Comparison of ENCODE assay signal across 8 cellular contexts in the genomic region with DNA sequence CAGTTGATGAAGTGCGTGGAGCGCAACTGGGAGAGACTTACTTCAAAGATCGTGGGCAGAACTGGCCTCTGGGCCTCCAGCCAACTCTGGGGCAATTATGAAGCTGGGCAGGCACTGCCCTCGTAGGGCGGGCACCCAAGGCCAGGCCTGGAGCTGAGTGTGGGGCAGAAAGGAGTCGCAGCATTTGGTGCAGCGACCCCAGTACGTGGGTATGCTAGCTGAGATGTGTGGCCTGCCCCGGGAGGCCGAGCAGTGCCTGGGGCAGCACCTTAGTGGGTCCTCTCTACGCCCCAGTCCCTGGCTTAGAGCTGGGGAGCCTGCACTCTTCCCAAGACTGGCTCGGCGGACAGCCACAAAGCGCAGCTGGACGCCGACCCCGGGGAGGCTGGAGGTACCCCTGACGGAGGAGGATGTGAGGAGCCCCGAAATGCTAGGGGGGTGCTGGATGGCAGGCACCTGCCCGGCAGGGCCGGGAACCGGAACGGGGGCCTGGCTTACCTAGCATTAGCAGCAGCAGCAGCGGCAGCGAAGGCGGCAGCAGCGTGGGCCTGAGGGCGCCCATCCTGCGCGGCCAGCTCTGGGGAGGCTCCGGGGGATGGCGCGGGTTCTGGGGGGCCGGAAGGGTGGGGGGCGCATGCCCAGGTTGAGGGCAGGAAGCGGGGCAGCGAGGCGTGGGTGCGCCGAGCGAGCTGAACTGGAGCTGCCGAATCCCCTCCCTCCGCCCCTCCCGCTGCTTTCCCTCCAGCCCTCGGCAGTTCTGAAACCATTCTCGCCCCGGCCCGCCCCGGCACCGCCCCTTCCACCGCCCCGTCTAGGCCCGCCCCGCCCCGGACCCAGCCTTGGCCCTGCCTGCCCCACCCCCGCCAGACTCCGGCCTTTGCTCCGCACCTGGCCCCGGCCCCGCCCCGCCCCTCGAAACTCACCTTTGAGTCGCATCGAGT. TPM values are rescaled to one million over a fixed set of nuclear protein-coding genes. Genes with fewer than 3 reads are reported as not detected.
DNase-seq lines count a peak whose midpoint lies in the region; ATAC-seq and TF ChIP-seq lines count a peak whose summit lies in the region.

A gene with protein sequence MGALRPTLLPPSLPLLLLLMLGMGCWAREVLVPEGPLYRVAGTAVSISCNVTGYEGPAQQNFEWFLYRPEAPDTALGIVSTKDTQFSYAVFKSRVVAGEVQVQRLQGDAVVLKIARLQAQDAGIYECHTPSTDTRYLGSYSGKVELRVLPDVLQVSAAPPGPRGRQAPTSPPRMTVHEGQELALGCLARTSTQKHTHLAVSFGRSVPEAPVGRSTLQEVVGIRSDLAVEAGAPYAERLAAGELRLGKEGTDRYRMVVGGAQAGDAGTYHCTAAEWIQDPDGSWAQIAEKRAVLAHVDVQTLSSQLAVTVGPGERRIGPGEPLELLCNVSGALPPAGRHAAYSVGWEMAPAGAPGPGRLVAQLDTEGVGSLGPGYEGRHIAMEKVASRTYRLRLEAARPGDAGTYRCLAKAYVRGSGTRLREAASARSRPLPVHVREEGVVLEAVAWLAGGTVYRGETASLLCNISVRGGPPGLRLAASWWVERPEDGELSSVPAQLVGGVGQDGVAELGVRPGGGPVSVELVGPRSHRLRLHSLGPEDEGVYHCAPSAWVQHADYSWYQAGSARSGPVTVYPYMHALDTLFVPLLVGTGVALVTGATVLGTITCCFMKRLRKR (minus strand): TSS at position 709 of the 941 bp plus-strand sequence. CDS start 147 bp downstream, at position 562.

- H3K9ac ChIP-seq in colonic mucosa (ENCODE audit: low read depth in 2 of 2, low read length in 2 of 2): peak within 1 kb of the TSS; percentile 87 to 88

- DNase-seq in stimulated activated naive CD4-positive, alpha-beta T cell (lab: John Stamatoyannopoulos, UW): peak; percentile 26 to 100 (median 98)
- DNase-seq in stimulated activated naive CD4-positive, alpha-beta T cell treated with Interleukin-2 at 50 U/mL for 16 hours (lab: John Stamatoyannopoulos, UW): no peak
- DNase-seq in NCI-H460 (ENCODE audit: extremely low read depth, low read depth) (peak; percentile 75), colonic mucosa (peak; percentile 96), left lung (peak; percentile 93 to 95)
- DNase-seq in activated CD4-positive, alpha-beta T cell treated with anti-CD3 and anti-CD28 coated beads for 48 hours: peak; percentile 94
- DNase-seq in stimulated activated CD4-positive, alpha-beta T cell treated with anti-CD3 and anti-CD28 coated beads, Interleukin-2, amount 100 ng/mL, for 48 hours: peak; percentile 91 to 94

- peak; percentile 35 for ATAC-seq in HG03095 (IDR thresholded peaks at IDR 0.05; ENCODE audit: unreplicated experiment)
- peak; percentile 84 for ATAC-seq in left lung

- H3K4me1 ChIP-seq in colonic mucosa (peaks cover 18% of the 10 kb centered on the region), left lung (peaks cover 0 to 41% of the 10 kb centered on the region in 2 donors)

- H3K27ac ChIP-seq in colonic mucosa (peak within 1 kb of the TSS; percentile 84), left lung (peak within 1 kb of the TSS; percentile 89 to 90)

- intact Hi-C loops in colonic mucosa (cut with DNase I) (no loop called here), left lung (cut with DNase I) (no loop called here)

- H3K27me3 ChIP-seq in colonic mucosa (no peaks in the 10 kb centered on the region), left lung (no peaks in the 10 kb centered on the region)

- no peaks in the 10 kb centered on the region for H3K36me3 ChIP-seq in colonic mucosa
- peaks cover 0 to 8% of the 10 kb centered on the region in 2 donors for H3K36me3 ChIP-seq in left lung

- H3K9me3 ChIP-seq in colonic mucosa (no peaks in the 10 kb centered on the region), left lung (no peaks in the 10 kb centered on the region)

- H3K4me3 ChIP-seq in colonic mucosa (peak within 1 kb of the TSS; percentile 78), left lung (peak within 1 kb of the TSS; percentile 51 to 74)

- TF ChIP-seq CTCF in colonic mucosa (IDR thresholded peaks at IDR 0.05) (no peak), left lung (IDR thresholded peaks at IDR 0.05) (no peak)

RNA-seq across cellular contexts. Expression of the gene that starts here (rescaled TPM):
- total RNA-seq in NCI-H460 (2014; rRNA removed; shearing (Covaris generic)): 22.4 and 23.1 TPM in 2 replicates
- 50.4 and 51.7 TPM in 2 replicates for polyA plus RNA-seq in NCI-H460 (2014; cell fraction: nucleus; rRNA removed)
- total RNA-seq in colonic mucosa (10 to 100 TPM; 53.6 to 60.2 TPM), left lung (10 to 100 TPM; 27.5 to 38.3 TPM)
